ENCODE assay signal across 19 cellular contexts in the genomic region with DNA sequence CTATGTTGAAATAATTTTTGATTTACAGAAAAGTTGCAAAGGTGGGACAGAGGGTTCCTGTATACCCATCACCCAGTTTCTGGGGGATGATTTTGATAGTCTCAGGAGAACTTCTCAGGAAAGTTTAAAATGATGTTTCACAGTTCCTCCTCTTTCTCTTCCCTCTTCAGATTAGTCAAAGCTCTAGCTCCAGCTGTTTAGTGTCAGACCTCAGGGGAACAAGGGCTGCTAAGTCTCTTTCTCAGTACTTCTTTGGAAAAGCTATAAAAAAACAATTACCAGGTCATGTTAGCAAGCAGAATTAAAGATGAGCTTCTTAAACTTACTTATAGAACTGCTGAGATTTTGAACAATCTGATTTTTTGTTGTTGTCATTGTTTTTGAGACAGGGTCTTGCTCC. TPM values are rescaled to one million over a fixed set of nuclear protein-coding genes. Genes with fewer than 3 reads are reported as not detected.
A peak's percentile ranks its signal among the peaks of the same experiment; 100 is the strongest.
DNase-seq lines count a peak whose midpoint lies in the region; ATAC-seq and TF ChIP-seq lines count a peak whose summit lies in the region.
"Had no signal": no experiment of that assay in that cellular context is flagged by ENCODE, and none has a peak within 500 bp of the region (broad histone marks: within the 10 kb centered on the region; RNA-seq: fewer than 3 reads in every experiment).

No MANE protein-coding gene starts in this region.

- H3K4me3 ChIP-seq in fibroblast of the aortic adventitia (ENCODE audit: low read depth, low read length) (no peak overlapping the region), rectal smooth muscle tissue (ENCODE audit: low read length) (no peak overlapping the region), vagina (no peak overlapping the region)
- H3K4me3 ChIP-seq: BLaER1, GM12878 had no signal

- no peak overlapping the region for H3K9ac ChIP-seq in rectal smooth muscle tissue (ENCODE audit: low read length)
- H3K9ac ChIP-seq: BLaER1 had no signal

- no peaks in the 10 kb centered on the region for H3K9me3 ChIP-seq in vagina

- no peak for TF ChIP-seq POLR2A in vagina (IDR thresholded peaks at IDR 0.05)

- H3K4me1 ChIP-seq in rectal smooth muscle tissue (ENCODE audit: control insufficient read depth, insufficient read depth, low read length) (no peaks in the 10 kb centered on the region), vagina (no peaks in the 10 kb centered on the region)

- intact Hi-C loops in vagina (cut with DNase I), result no loop called here

- no peaks in the 10 kb centered on the region for H3K36me3 ChIP-seq in rectal smooth muscle tissue (ENCODE audit: control insufficient read depth, insufficient read depth, low read length)
- H3K36me3 ChIP-seq in vagina, result no peaks in the 10 kb centered on the region
- H3K36me3 ChIP-seq: BLaER1 had no signal

- TF ChIP-seq CTCF in fibroblast of the aortic adventitia (IDR thresholded peaks at IDR 0.05; ENCODE audit: insufficient read depth, low read length) (no peak), vagina (IDR thresholded peaks at IDR 0.05) (no peak)

- H3K27me3 ChIP-seq in rectal smooth muscle tissue (ENCODE audit: control insufficient read depth, insufficient read depth, low read length) (no peaks in the 10 kb centered on the region), vagina (no peaks in the 10 kb centered on the region)
- H3K27me3 ChIP-seq: BLaER1 had no signal

- ATAC-seq in GM19452 (IDR thresholded peaks at IDR 0.05; ENCODE audit: unreplicated experiment) (no peak), GM21786 (IDR thresholded peaks at IDR 0.05; ENCODE audit: unreplicated experiment) (no peak)
- ATAC-seq: GM12878 had no signal

- peak; percentile 27 for DNase-seq in CD1c-positive myeloid dendritic cell (ENCODE audit: extremely low spot score)
- peak; percentile 17 for DNase-seq in fibroblast of the aortic adventitia (ENCODE audit: low read depth)
- no peak for DNase-seq in vagina (ENCODE audit: extremely low spot score in 2 of 2)
- DNase-seq in occipital lobe (lab: John Stamatoyannopoulos, UW), result no peak
- DNase-seq: 8988T; CD4-positive, CD25-positive, alpha-beta regulatory T cell; CD8-positive, alpha-beta memory T cell; COR-L47; DMS 273 treated with DMSO at 0.1 percent for 48 hours; DMS53; DND-41; EL; H9; IMR-90 had no signal

- H3K27ac ChIP-seq in rectal smooth muscle tissue (ENCODE audit: low read depth, low read length), result peak overlapping the region; percentile 28
- H3K27ac ChIP-seq in vagina, result no peak overlapping the region
- H3K27ac ChIP-seq: BLaER1 had no signal

RNA-seq across cellular contexts. Expression of a gene that starts 12.2 kb away (rescaled TPM):
- total RNA-seq in fibroblast of the aortic adventitia (ENCODE audit: low replicate concordance), result 52.7 and 66.8 TPM in 2 replicates
- 25.8 TPM for total RNA-seq in vagina
- 5.9 TPM for total RNA-seq in occipital lobe
- total RNA-seq: CD4-positive, CD25-positive, alpha-beta regulatory T cell had no signal

Comparison
In these comparisons a context has a peak if more than half of its experiments do, and no peak if none do; other contexts are left out.
1. DNase-seq: peak in CD1c-positive myeloid dendritic cell (single experiment) and fibroblast of the aortic adventitia (single experiment); none in vagina (0 of 2) and occipital lobe (single experiment).